Comparison of ENCODE assay signal across 31 cellular contexts in genomic region chr9:18536554-18536953, GRCh38.
"Had no signal": no experiment of that assay in that cellular context is flagged by ENCODE, and none has a peak within 500 bp of the region (broad histone marks: within the 10 kb centered on the region; RNA-seq: fewer than 3 reads in every experiment).

No MANE protein-coding gene starts in this region.

- ATAC-seq: activated CD4-positive, alpha-beta T cell treated with anti-CD3 and anti-CD28 coated beads for 36 hours; activated CD8-positive, alpha-beta memory T cell treated with anti-CD3 and anti-CD28 coated beads, Interleukin-2, amount 10 ng/mL, durations not matched to agents 7 days and 5 days; activated CD8-positive, alpha-beta T cell treated with anti-CD3 and anti-CD28 coated beads, Interleukin-2, amount 10 ng/mL, durations not matched to agents 7 days and 5 days; activated naive CD4-positive, alpha-beta T cell treated with anti-CD3 and anti-CD28 coated beads, Interleukin-2, amount 50 U/mL, for 72 hours; body of pancreas had no signal

- H3K4me1 ChIP-seq: adrenal gland, body of pancreas, breast epithelium had no signal

- H3K27me3 ChIP-seq: adrenal gland, body of pancreas, brain microvascular endothelial cell, breast epithelium had no signal

- H3K9me3 ChIP-seq: adrenal gland had no signal

- DNase-seq: activated B cell treated with CpG ODN at 0.5 μM for 24 hours; activated CD4-positive, alpha-beta memory T cell treated with anti-CD3 and anti-CD28 coated beads, Interleukin-2, amount 10 ng/mL, durations not matched to agents 7 days and 5 days; activated CD4-positive, alpha-beta T cell treated with anti-CD3 and anti-CD28 coated beads for 1 hour; activated CD4-positive, alpha-beta T cell treated with anti-CD3 and anti-CD28 coated beads for 36 hours; activated CD4-positive, alpha-beta T cell treated with anti-CD3 and anti-CD28 coated beads for 48 hours; activated CD4-positive, alpha-beta T cell treated with anti-CD3 and anti-CD28 coated beads, Interleukin-2, amount 10 ng/mL, durations not matched to agents 7 days and 5 days; activated CD4-positive, alpha-beta T cell treated with anti-CD3 and anti-CD28 coated beads, Interleukin-2, amount 50 U/mL, for 48 hours; activated CD8-positive, alpha-beta memory T cell treated with anti-CD3 and anti-CD28 coated beads for 24 hours; activated CD8-positive, alpha-beta memory T cell treated with anti-CD3 and anti-CD28 coated beads, Interleukin-2, amount 10 ng/mL, durations not matched to agents 7 days and 5 days; activated CD8-positive, alpha-beta memory T cell treated with anti-CD3 and anti-CD28 coated beads, Interleukin-2, amount 50 U/mL, for 48 hours; activated CD8-positive, alpha-beta T cell treated with anti-CD3 and anti-CD28 coated beads, Interleukin-2, amount 10 ng/mL, durations not matched to agents 7 days and 5 days; activated effector memory CD4-positive, alpha-beta T cell treated with Interleukin-2 at 50 U/mL for 16 hours; activated gamma-delta T cell; activated naive CD4-positive, alpha-beta T cell; activated naive CD4-positive, alpha-beta T cell treated with anti-CD3 and anti-CD28 coated beads for 36 hours; activated naive CD4-positive, alpha-beta T cell treated with anti-CD3 and anti-CD28 coated beads, Interleukin-2, amount 50 U/mL, for 16 hours; activated naive CD8-positive, alpha-beta T cell treated with anti-CD3 and anti-CD28 coated beads for 36 hours; activated T-cell treated with anti-CD3 and anti-CD28 coated beads, Interleukin-2, amount 50 U/mL, for 24 hours; activated T-cell treated with anti-CD3 and anti-CD28 coated beads, Interleukin-2, amount 50 U/mL, for 48 hours; adrenal gland; amniotic stem cell; aorta; body of pancreas; brain microvascular endothelial cell; central memory CD4-positive, alpha-beta T cell; T-helper 1 cell; T-helper 2 cell; T-helper 9 cell had no signal

- H3K36me3 ChIP-seq: adrenal gland, breast epithelium had no signal

- H3K4me3 ChIP-seq: adrenal gland, body of pancreas, breast epithelium had no signal

- H3K27ac ChIP-seq: adrenal gland, body of pancreas, brain microvascular endothelial cell, breast epithelium, VCaP had no signal
